ENCODE assay signal across 11 cellular contexts in the genomic region with DNA sequence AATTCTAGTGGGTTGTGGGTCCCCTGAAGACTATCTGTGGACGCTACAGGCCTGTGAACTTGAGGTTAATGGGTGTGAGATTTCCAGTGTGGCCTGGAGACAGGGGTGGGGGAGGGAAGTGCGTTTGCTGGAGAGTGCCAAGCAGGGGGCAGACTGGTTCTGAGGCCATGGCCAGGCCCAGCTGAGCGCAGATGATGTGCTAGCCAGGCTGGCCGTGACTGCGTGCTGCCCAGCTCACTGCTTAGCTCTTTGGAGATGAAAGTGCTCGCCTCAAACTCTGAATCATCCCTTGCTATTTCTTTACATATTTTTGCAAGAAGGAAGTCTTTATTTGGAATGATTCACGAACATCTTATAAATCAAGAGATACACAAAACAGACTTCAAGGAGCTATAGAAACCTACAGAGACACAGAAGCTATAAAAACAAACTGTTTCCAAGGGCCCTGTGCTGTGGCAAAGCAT.
DNase-seq lines count a peak whose midpoint lies in the region; ATAC-seq and TF ChIP-seq lines count a peak whose summit lies in the region.
"Had no signal": no experiment of that assay in that cellular context is flagged by ENCODE, and none has a peak within 500 bp of the region (broad histone marks: within the 10 kb centered on the region; RNA-seq: fewer than 3 reads in every experiment).

No MANE protein-coding gene starts in this region.

- no peaks in the 10 kb centered on the region for H4K20me1 ChIP-seq in MM.1S (ENCODE audit: insufficient read depth, low read length)

- no peaks in the 10 kb centered on the region for H3K79me2 ChIP-seq in MM.1S (ENCODE audit: low read length)

- TF ChIP-seq CTCF in brain (conservative IDR thresholded peaks at IDR 0.05) (no peak), MM.1S (IDR thresholded peaks at IDR 0.05; ENCODE audit: low read length) (no peak)

- no peaks in the 10 kb centered on the region for H3K9me2 ChIP-seq in MM.1S (replicated peaks; ENCODE audit: insufficient read depth, low read length)

- no peak overlapping the region for H3K4me2 ChIP-seq in MM.1S (ENCODE audit: low read depth, low read length)

- peaks cover 1% of the 10 kb centered on the region for H3K27me3 Mint-ChIP-seq in brain

- H2AFZ ChIP-seq in MM.1S (ENCODE audit: low read length): no peak overlapping the region

- no peak for ATAC-seq in HG03175 (IDR thresholded peaks at IDR 0.05; ENCODE audit: unreplicated experiment)
- no peak for ATAC-seq in HG03469 (IDR thresholded peaks at IDR 0.05; ENCODE audit: unreplicated experiment)
- ATAC-seq: stimulated activated effector memory CD8-positive, alpha-beta T cell treated with anti-CD3 and anti-CD28 coated beads, Interleukin-12 subunit alpha, Interleukin-12 subunit beta, amount 100 ng/mL, for 72 hours had no signal

- H3K36me3 Mint-ChIP-seq in brain: no peaks in the 10 kb centered on the region
- H3K36me3 Mint-ChIP-seq: stimulated activated effector memory CD8-positive, alpha-beta T cell treated with anti-CD3 and anti-CD28 coated beads, Interleukin-12 subunit alpha, Interleukin-12 subunit beta, amount 100 ng/mL, for 72 hours had no signal

- H3K9me3 Mint-ChIP-seq in brain: no peaks in the 10 kb centered on the region
- H3K9me3 Mint-ChIP-seq: stimulated activated effector memory CD8-positive, alpha-beta T cell treated with anti-CD3 and anti-CD28 coated beads, Interleukin-12 subunit alpha, Interleukin-12 subunit beta, amount 100 ng/mL, for 72 hours had no signal

- H3K4me3 Mint-ChIP-seq in brain: no peak overlapping the region
- H3K4me3 Mint-ChIP-seq: stimulated activated effector memory CD8-positive, alpha-beta T cell treated with anti-CD3 and anti-CD28 coated beads, Interleukin-12 subunit alpha, Interleukin-12 subunit beta, amount 100 ng/mL, for 72 hours had no signal

- H3K27ac Mint-ChIP-seq in brain: peak overlapping the region in 3 of 5 experiments; percentile 51 to 86 (median 82)
- H3K27ac Mint-ChIP-seq: stimulated activated effector memory CD8-positive, alpha-beta T cell treated with anti-CD3 and anti-CD28 coated beads, Interleukin-12 subunit alpha, Interleukin-12 subunit beta, amount 100 ng/mL, for 72 hours had no signal

- no peak overlapping the region for H3K27ac ChIP-seq in MM.1S (ENCODE audit: low read length)

- H3K4me3 ChIP-seq in MM.1S (ENCODE audit: low read length): no peak overlapping the region

- DNase-seq in HPDE6-E6E7 (ENCODE audit: extremely low spot score) (peak; percentile 63), iPS-NIHi11 (ENCODE audit: low spot score) (peak; percentile 37), stromal cell of bone marrow (ENCODE audit: low read depth) (peak; percentile 84), MM.1S (no peak)
- no peak for DNase-seq in activated CD8-positive, alpha-beta memory T cell treated with anti-CD3 and anti-CD28 coated beads, Interleukin-2, amount 50 U/mL, for 4 hours
- DNase-seq: activated naive CD4-positive, alpha-beta T cell; NCI-H2171 had no signal

- H3K9ac ChIP-seq in MM.1S (ENCODE audit: low read length): no peak overlapping the region

- no peaks in the 10 kb centered on the region for H3F3A ChIP-seq in MM.1S (ENCODE audit: insufficient read depth, low read length)

- H3K4me1 ChIP-seq in MM.1S (ENCODE audit: low read length): no peaks in the 10 kb centered on the region

- peaks cover 23% of the 10 kb centered on the region for H3K4me1 Mint-ChIP-seq in brain
- H3K4me1 Mint-ChIP-seq: stimulated activated effector memory CD8-positive, alpha-beta T cell treated with anti-CD3 and anti-CD28 coated beads, Interleukin-12 subunit alpha, Interleukin-12 subunit beta, amount 100 ng/mL, for 72 hours had no signal

- no peaks in the 10 kb centered on the region for H3K9me3 ChIP-seq in MM.1S (replicated peaks; ENCODE audit: insufficient read depth, low read length)

- no peaks in the 10 kb centered on the region for H3K27me3 ChIP-seq in MM.1S (replicated peaks; ENCODE audit: insufficient read depth, low read length)

- no peaks in the 10 kb centered on the region for H3K36me3 ChIP-seq in MM.1S (replicated peaks; ENCODE audit: insufficient read depth, low read length)

Comparison
In these comparisons a context has a peak if more than half of its experiments do, and no peak if none do; other contexts are left out.
1. DNase-seq: peak in HPDE6-E6E7 (single experiment), iPS-NIHi11 (single experiment) and stromal cell of bone marrow (single experiment); none in activated CD8-positive, alpha-beta memory T cell treated with anti-CD3 and anti-CD28 coated beads, Interleukin-2, amount 50 U/mL, for 4 hours (single experiment) and MM.1S (single experiment).